22 cellular contexts compared by ENCODE assay signal in the genomic region with DNA sequence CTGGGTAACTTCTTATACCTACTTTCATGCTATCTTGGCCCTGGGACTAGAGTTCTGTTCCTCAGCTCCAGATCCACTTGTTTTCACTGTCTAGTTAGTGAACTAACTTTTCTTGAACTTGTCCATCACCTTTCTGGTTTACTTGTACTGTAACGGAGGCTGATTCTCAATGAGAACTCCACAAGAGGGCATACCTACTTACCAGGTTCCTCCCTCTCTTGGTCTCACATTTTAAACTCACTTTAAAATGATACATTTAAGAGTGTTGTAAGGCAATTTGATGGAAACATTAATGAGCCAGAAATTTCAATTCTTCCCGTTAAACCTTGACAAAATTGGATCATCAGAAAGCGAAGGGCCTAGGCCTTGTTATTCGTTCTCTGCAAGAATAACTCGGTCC.
"Had no signal": no experiment of that assay in that cellular context is flagged by ENCODE, and none has a peak within 500 bp of the region (broad histone marks: within the 10 kb centered on the region; RNA-seq: fewer than 3 reads in every experiment).

No MANE protein-coding gene starts in this region.

- H3K4me3 Mint-ChIP-seq: activated B cell treated with CpG ODN at 0.5 μM for 24 hours; activated CD4-positive, alpha-beta memory T cell treated with anti-CD3 and anti-CD28 coated beads, Interleukin-2, amount 10 ng/mL, durations not matched to agents 7 days and 5 days; activated CD8-positive, alpha-beta memory T cell treated with anti-CD3 and anti-CD28 coated beads, Interleukin-2, amount 10 ng/mL, durations not matched to agents 7 days and 5 days; activated naive CD8-positive, alpha-beta T cell treated with anti-CD3 and anti-CD28 coated beads, Interleukin-2, amount 10 ng/mL, durations not matched to agents 7 days and 5 days; activated T-helper 17 cell treated with anti-CD3 and anti-CD28 coated beads, Interleukin-2, amount 50 U/mL, for 72 hours; nephron progenitor cell had no signal

- H3K27me3 ChIP-seq: body of pancreas, spleen, thyroid gland, uterus had no signal

- ATAC-seq: activated CD8-positive, alpha-beta memory T cell treated with anti-CD3 and anti-CD28 coated beads, Interleukin-2, amount 10 ng/mL, durations not matched to agents 7 days and 5 days; activated T-helper 17 cell treated with anti-CD3 and anti-CD28 coated beads, Interleukin-2, amount 50 U/mL, for 72 hours; body of pancreas; lower lobe of right lung had no signal

- H3K4me1 Mint-ChIP-seq: activated B cell treated with CpG ODN at 0.5 μM for 24 hours; activated CD4-positive, alpha-beta memory T cell treated with anti-CD3 and anti-CD28 coated beads, Interleukin-2, amount 10 ng/mL, durations not matched to agents 7 days and 5 days; activated CD8-positive, alpha-beta memory T cell treated with anti-CD3 and anti-CD28 coated beads, Interleukin-2, amount 10 ng/mL, durations not matched to agents 7 days and 5 days; activated naive CD8-positive, alpha-beta T cell treated with anti-CD3 and anti-CD28 coated beads, Interleukin-2, amount 10 ng/mL, durations not matched to agents 7 days and 5 days; activated T-helper 17 cell treated with anti-CD3 and anti-CD28 coated beads, Interleukin-2, amount 50 U/mL, for 72 hours; nephron progenitor cell had no signal

- H3K4me3 ChIP-seq: body of pancreas, lower lobe of right lung, spleen, thyroid gland, uterus had no signal

- H3K27me3 Mint-ChIP-seq: activated B cell treated with CpG ODN at 0.5 μM for 24 hours; activated CD4-positive, alpha-beta memory T cell treated with anti-CD3 and anti-CD28 coated beads, Interleukin-2, amount 10 ng/mL, durations not matched to agents 7 days and 5 days; activated CD8-positive, alpha-beta memory T cell treated with anti-CD3 and anti-CD28 coated beads, Interleukin-2, amount 10 ng/mL, durations not matched to agents 7 days and 5 days; activated naive CD8-positive, alpha-beta T cell treated with anti-CD3 and anti-CD28 coated beads, Interleukin-2, amount 10 ng/mL, durations not matched to agents 7 days and 5 days; activated T-helper 17 cell treated with anti-CD3 and anti-CD28 coated beads, Interleukin-2, amount 50 U/mL, for 72 hours had no signal

- H3K36me3 ChIP-seq: lower lobe of right lung, spleen, thyroid gland, uterus had no signal

- DNase-seq: activated B cell treated with CpG ODN at 0.5 μM for 24 hours; activated CD4-positive, alpha-beta memory T cell treated with anti-CD3 and anti-CD28 coated beads, Interleukin-2, amount 10 ng/mL, durations not matched to agents 7 days and 5 days; activated CD4-positive, alpha-beta T cell treated with anti-CD3 and anti-CD28 coated beads for 48 hours; activated CD8-positive, alpha-beta memory T cell treated with anti-CD3 and anti-CD28 coated beads, Interleukin-2, amount 10 ng/mL, durations not matched to agents 7 days and 5 days; activated naive CD4-positive, alpha-beta T cell; activated naive CD8-positive, alpha-beta T cell treated with anti-CD3 and anti-CD28 coated beads, Interleukin-2, amount 10 ng/mL, durations not matched to agents 7 days and 5 days; amygdala; body of pancreas; foreskin melanocyte; kidney glomerular epithelial cell; lower lobe of right lung; midbrain; nephron progenitor cell; nucleus accumbens; spleen; stimulated activated naive CD4-positive, alpha-beta T cell treated with Interleukin-2 at 50 U/mL for 16 hours; SW 1271; T-helper 2 cell; thyroid gland; uterus had no signal

- H3K9me3 ChIP-seq: body of pancreas, lower lobe of right lung, spleen, thyroid gland, uterus had no signal

- H3K4me1 ChIP-seq: body of pancreas, lower lobe of right lung, spleen, thyroid gland, uterus had no signal

- H3K36me3 Mint-ChIP-seq: activated CD8-positive, alpha-beta memory T cell treated with anti-CD3 and anti-CD28 coated beads, Interleukin-2, amount 10 ng/mL, durations not matched to agents 7 days and 5 days; activated naive CD8-positive, alpha-beta T cell treated with anti-CD3 and anti-CD28 coated beads, Interleukin-2, amount 10 ng/mL, durations not matched to agents 7 days and 5 days had no signal

- H3K9me3 Mint-ChIP-seq: activated B cell treated with CpG ODN at 0.5 μM for 24 hours; activated naive CD8-positive, alpha-beta T cell treated with anti-CD3 and anti-CD28 coated beads, Interleukin-2, amount 10 ng/mL, durations not matched to agents 7 days and 5 days; nephron progenitor cell had no signal

- H3K27ac Mint-ChIP-seq: activated B cell treated with CpG ODN at 0.5 μM for 24 hours; activated CD4-positive, alpha-beta memory T cell treated with anti-CD3 and anti-CD28 coated beads, Interleukin-2, amount 10 ng/mL, durations not matched to agents 7 days and 5 days; activated CD8-positive, alpha-beta memory T cell treated with anti-CD3 and anti-CD28 coated beads, Interleukin-2, amount 10 ng/mL, durations not matched to agents 7 days and 5 days; activated naive CD8-positive, alpha-beta T cell treated with anti-CD3 and anti-CD28 coated beads, Interleukin-2, amount 10 ng/mL, durations not matched to agents 7 days and 5 days; activated T-helper 17 cell treated with anti-CD3 and anti-CD28 coated beads, Interleukin-2, amount 50 U/mL, for 72 hours; nephron progenitor cell had no signal

- H3K27ac ChIP-seq: body of pancreas, epithelial cell of prostate, lower lobe of right lung, spleen, thyroid gland, uterus had no signal
